In the genomic region with DNA sequence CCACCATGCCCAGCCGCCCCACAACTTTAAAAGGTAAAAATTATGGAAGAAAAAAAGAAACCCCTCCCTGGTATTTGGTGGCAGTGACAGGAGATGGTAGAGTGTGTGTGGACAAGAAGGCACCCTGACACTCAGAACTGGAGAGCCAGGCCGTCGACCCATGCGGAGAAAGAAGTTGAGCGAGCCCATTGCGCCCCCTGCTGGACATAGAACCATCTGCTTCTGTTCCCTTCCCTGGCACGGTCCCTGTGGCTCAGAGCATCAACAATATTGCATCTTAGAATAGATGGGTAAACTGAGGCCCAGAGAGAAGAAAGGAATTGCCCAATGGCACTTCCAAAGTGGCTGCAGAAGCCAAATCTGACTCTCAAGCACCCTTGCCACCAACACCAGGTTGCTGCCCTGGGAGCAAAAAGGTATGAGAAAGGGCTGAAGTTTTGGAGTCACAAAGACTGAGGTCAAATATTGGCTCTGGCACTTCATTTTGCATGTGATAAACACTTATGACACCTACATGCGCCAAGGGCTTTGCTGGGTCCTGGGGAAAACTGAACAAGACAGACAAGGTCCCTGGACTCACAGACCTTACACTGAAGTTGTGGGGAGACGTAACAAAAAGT, we compare ENCODE assay signal across 8 cellular contexts. TPM values are rescaled to one million over a fixed set of nuclear protein-coding genes. Genes with fewer than 3 reads are reported as not detected.
DNase-seq lines count a peak whose midpoint lies in the region; ATAC-seq, FAIRE-seq and TF ChIP-seq lines count a peak whose summit lies in the region.

No MANE protein-coding gene starts in this region.

- H3K36me3 ChIP-seq in RWPE2 (ENCODE audit: low read depth) (peaks cover 5% of the 10 kb centered on the region), ovary (no peaks in the 10 kb centered on the region), tibial nerve (peaks cover 0 to 37% (median 0%) of the 10 kb centered on the region in 3 donors)

- WGBS in ovary, 3 donors: 27 to 29% (median 28%) methylated on average over 9 of the region's 9 CpGs
- 29 to 32% methylated on average over 9 of the region's 9 CpGs for WGBS in tibial nerve, 2 donors

- no peaks in the 10 kb centered on the region for H3K4me1 ChIP-seq in RWPE2 (ENCODE audit: insufficient read depth, poor library complexity, severe bottlenecking)
- no peaks in the 10 kb centered on the region for H3K4me1 ChIP-seq in ovary (ENCODE audit: insufficient read depth)
- no peaks in the 10 kb centered on the region for H3K4me1 ChIP-seq in tibial nerve

- peak; percentile 90 for TF ChIP-seq CTCF in D721Med (IDR thresholded peaks at IDR 0.05; ENCODE audit: insufficient read depth, missing control alignments)
- peak; percentile 94 for TF ChIP-seq CTCF in LNCAP (IDR thresholded peaks at IDR 0.05)
- peak; percentile 86 for TF ChIP-seq CTCF in RWPE2 (IDR thresholded peaks at IDR 0.05; ENCODE audit: poor library complexity, severe bottlenecking)
- peak in 2 of 3 donors; percentile 43 for TF ChIP-seq CTCF in ovary (IDR thresholded peaks at IDR 0.05)
- peak; percentile 32 to 76 (median 65) for TF ChIP-seq CTCF in tibial nerve (IDR thresholded peaks at IDR 0.05)

- H3K36me3 Mint-ChIP-seq in activated T-helper 2 cell treated with anti-CD3 and anti-CD28 coated beads, Interferon-gamma antibody, Interleukin-2, Interleukin-4, amounts not matched to agents 10 μg/mL and 5 μg/mL and 100 μg/mL, durations not matched to agents 14 hours and 24 hours and 36 hours (ENCODE audit: low read depth): peaks cover 15% of the 10 kb centered on the region

- no peak overlapping the region for H3K4me3 Mint-ChIP-seq in activated T-helper 2 cell treated with anti-CD3 and anti-CD28 coated beads, Interferon-gamma antibody, Interleukin-2, Interleukin-4, amounts not matched to agents 10 μg/mL and 5 μg/mL and 100 μg/mL, durations not matched to agents 14 hours and 24 hours and 36 hours (ENCODE audit: low read depth)

- TF ChIP-seq EP300 in ovary (IDR thresholded peaks at IDR 0.05) (no peak), tibial nerve (IDR thresholded peaks at IDR 0.05) (no peak)

- no peak overlapping the region for H3K27ac Mint-ChIP-seq in activated T-helper 2 cell treated with anti-CD3 and anti-CD28 coated beads, Interferon-gamma antibody, Interleukin-2, Interleukin-4, amounts not matched to agents 10 μg/mL and 5 μg/mL and 100 μg/mL, durations not matched to agents 14 hours and 24 hours and 36 hours

- H3K9me3 Mint-ChIP-seq in activated T-helper 2 cell treated with anti-CD3 and anti-CD28 coated beads, Interferon-gamma antibody, Interleukin-2, Interleukin-4, amounts not matched to agents 10 μg/mL and 5 μg/mL and 100 μg/mL, durations not matched to agents 14 hours and 24 hours and 36 hours: no peaks in the 10 kb centered on the region

- H3K4me3 ChIP-seq in RWPE2 (ENCODE audit: severe bottlenecking) (no peak overlapping the region), ovary (no peak overlapping the region), tibial nerve (no peak overlapping the region)

- no peaks in the 10 kb centered on the region for H3K4me1 Mint-ChIP-seq in activated T-helper 2 cell treated with anti-CD3 and anti-CD28 coated beads, Interferon-gamma antibody, Interleukin-2, Interleukin-4, amounts not matched to agents 10 μg/mL and 5 μg/mL and 100 μg/mL, durations not matched to agents 14 hours and 24 hours and 36 hours (ENCODE audit: low read depth)

- TF ChIP-seq POLR2A in ovary (IDR thresholded peaks at IDR 0.05) (no peak), tibial nerve (IDR thresholded peaks at IDR 0.05) (no peak)

- H3K27ac ChIP-seq in RWPE2 (ENCODE audit: poor library complexity, severe bottlenecking) (no peak overlapping the region), ovary (no peak overlapping the region), tibial nerve (no peak overlapping the region)

- no peak for FAIRE-seq in D721Med (lab: Jason Lieb, UNC)

- no peaks in the 10 kb centered on the region for H3K27me3 Mint-ChIP-seq in activated T-helper 2 cell treated with anti-CD3 and anti-CD28 coated beads, Interferon-gamma antibody, Interleukin-2, Interleukin-4, amounts not matched to agents 10 μg/mL and 5 μg/mL and 100 μg/mL, durations not matched to agents 14 hours and 24 hours and 36 hours (ENCODE audit: low read depth)

- H3K27me3 ChIP-seq in RWPE2 (ENCODE audit: insufficient read depth, poor library complexity, severe bottlenecking) (no peaks in the 10 kb centered on the region), ovary (no peaks in the 10 kb centered on the region), tibial nerve (no peaks in the 10 kb centered on the region)

- ATAC-seq in RWPE2 (ENCODE audit: low read depth): peak; percentile 64; the same call in 1 of the 3 replicates
- no peak for ATAC-seq in HG02588 (IDR thresholded peaks at IDR 0.05; ENCODE audit: unreplicated experiment)

- H3K9me3 ChIP-seq in RWPE2 (ENCODE audit: severe bottlenecking) (no peaks in the 10 kb centered on the region), ovary (no peaks in the 10 kb centered on the region), tibial nerve (no peaks in the 10 kb centered on the region)

- peak; percentile 79 for DNase-seq in D721Med (ENCODE audit: insufficient read length, low spot score)
- DNase-seq in RWPE2 (ENCODE audit: low spot score): no peak
- peak; percentile 57 for DNase-seq in activated T-helper 2 cell treated with anti-CD3 and anti-CD28 coated beads, Interferon-gamma antibody, Interleukin-2, Interleukin-4, amounts not matched to agents 10 μg/mL and 5 μg/mL and 100 μg/mL, durations not matched to agents 14 hours and 24 hours and 36 hours (ENCODE audit: low spot score)
- peak; percentile 23 for DNase-seq in foreskin melanocyte
- peak; percentile 46 to 74 (median 66) for DNase-seq in ovary
- peak; percentile 39 to 59 for DNase-seq in tibial nerve (ENCODE audit: low spot score in 2 of 2)

- intact Hi-C loops in activated T-helper 2 cell treated with anti-CD3 and anti-CD28 coated beads, Interferon-gamma antibody, Interleukin-2, Interleukin-4, amounts not matched to agents 10 μg/mL and 5 μg/mL and 100 μg/mL, durations not matched to agents 14 hours and 24 hours and 36 hours (cut with micrococcal nuclease): loop anchor here (1.0 kb wide), 2 partner anchors 9 to 22 kb away; no protein-coding TSS in a partner anchor
- intact Hi-C loops in ovary (cut with DNase I): no loop called here

RNA-seq across cellular contexts. Expression of a gene that starts 8.6 kb away (rescaled TPM):
- 92.9 and 96.1 TPM in 2 replicates for total RNA-seq in activated T-helper 2 cell treated with anti-CD3 and anti-CD28 coated beads, Interferon-gamma antibody, Interleukin-2, Interleukin-4, amounts not matched to agents 10 μg/mL and 5 μg/mL and 100 μg/mL, durations not matched to agents 14 hours and 24 hours and 36 hours
- 10 to 100 TPM; 30.9 to 53.5 (median 44.1) TPM for total RNA-seq in ovary
- 10 to 100 TPM; 38.9 to 41.4 TPM for polyA plus RNA-seq in ovary
- 10 to 100 TPM; 42.9 to 63.8 (median 53.9) TPM for total RNA-seq in tibial nerve

RNA-seq across cellular contexts. Expression of a gene that starts 9.3 kb away (rescaled TPM):
- 0.09 and 0.16 TPM in 2 replicates for total RNA-seq in activated T-helper 2 cell treated with anti-CD3 and anti-CD28 coated beads, Interferon-gamma antibody, Interleukin-2, Interleukin-4, amounts not matched to agents 10 μg/mL and 5 μg/mL and 100 μg/mL, durations not matched to agents 14 hours and 24 hours and 36 hours
- 1 to 10 TPM in 1 of 7 donors, under 1 TPM in 4, not detected in 2; 0.07 to 3.3 (median 0.36) TPM for total RNA-seq in ovary
- polyA plus RNA-seq in ovary: under 1 TPM; 0.11 to 0.25 TPM
- under 1 TPM in 1 of 4 donors, not detected in 3; 0.42 TPM for total RNA-seq in tibial nerve

RNA-seq across cellular contexts. Expression of a gene that starts 36.6 kb away (rescaled TPM):
- 14.6 and 15.7 TPM in 2 replicates for total RNA-seq in activated T-helper 2 cell treated with anti-CD3 and anti-CD28 coated beads, Interferon-gamma antibody, Interleukin-2, Interleukin-4, amounts not matched to agents 10 μg/mL and 5 μg/mL and 100 μg/mL, durations not matched to agents 14 hours and 24 hours and 36 hours
- total RNA-seq in ovary: 10 to 100 TPM; 13.9 to 29.6 (median 21.7) TPM
- polyA plus RNA-seq in ovary: 10 to 100 TPM in 1 of 2 donors, 1 to 10 TPM in 1; 7.6 to 18.5 TPM
- total RNA-seq in tibial nerve: 10 to 100 TPM; 14.4 to 26.4 (median 20.4) TPM

RNA-seq across cellular contexts. Expression of a gene that starts 50.1 kb away (rescaled TPM):
- 109 and 119 TPM in 2 replicates for total RNA-seq in activated T-helper 2 cell treated with anti-CD3 and anti-CD28 coated beads, Interferon-gamma antibody, Interleukin-2, Interleukin-4, amounts not matched to agents 10 μg/mL and 5 μg/mL and 100 μg/mL, durations not matched to agents 14 hours and 24 hours and 36 hours
- total RNA-seq in ovary (10 to 100 TPM in 5 of 7 donors, 1 to 10 TPM in 2; 6.5 to 19.3 (median 13.1) TPM), tibial nerve (10 to 100 TPM; 12.2 to 41.8 (median 25.0) TPM)
- 1 to 10 TPM; 8.2 TPM for polyA plus RNA-seq in ovary

RNA-seq across cellular contexts. Expression of a gene that starts 58.5 kb away (rescaled TPM):
- 18.7 and 19.1 TPM in 2 replicates for total RNA-seq in activated T-helper 2 cell treated with anti-CD3 and anti-CD28 coated beads, Interferon-gamma antibody, Interleukin-2, Interleukin-4, amounts not matched to agents 10 μg/mL and 5 μg/mL and 100 μg/mL, durations not matched to agents 14 hours and 24 hours and 36 hours
- 1 to 10 TPM in 4 of 7 donors, under 1 TPM in 3; 0.48 to 3.1 (median 1.3) TPM for total RNA-seq in ovary
- under 1 TPM; 0.70 to 0.71 TPM for polyA plus RNA-seq in ovary
- total RNA-seq in tibial nerve: 1 to 10 TPM; 1.5 to 5.4 (median 2.4) TPM

Comparison
In these comparisons a context has a peak if more than half of its experiments do, and no peak if none do; other contexts are left out.
1. CTCF ChIP-seq: peak in every context shown above with its lines; median percentile 94 in LNCAP; 90 in D721Med; 86 in RWPE2; 65 in tibial nerve; 43 in ovary.